ENCODE assay signal across 8 cellular contexts in the genomic region with DNA sequence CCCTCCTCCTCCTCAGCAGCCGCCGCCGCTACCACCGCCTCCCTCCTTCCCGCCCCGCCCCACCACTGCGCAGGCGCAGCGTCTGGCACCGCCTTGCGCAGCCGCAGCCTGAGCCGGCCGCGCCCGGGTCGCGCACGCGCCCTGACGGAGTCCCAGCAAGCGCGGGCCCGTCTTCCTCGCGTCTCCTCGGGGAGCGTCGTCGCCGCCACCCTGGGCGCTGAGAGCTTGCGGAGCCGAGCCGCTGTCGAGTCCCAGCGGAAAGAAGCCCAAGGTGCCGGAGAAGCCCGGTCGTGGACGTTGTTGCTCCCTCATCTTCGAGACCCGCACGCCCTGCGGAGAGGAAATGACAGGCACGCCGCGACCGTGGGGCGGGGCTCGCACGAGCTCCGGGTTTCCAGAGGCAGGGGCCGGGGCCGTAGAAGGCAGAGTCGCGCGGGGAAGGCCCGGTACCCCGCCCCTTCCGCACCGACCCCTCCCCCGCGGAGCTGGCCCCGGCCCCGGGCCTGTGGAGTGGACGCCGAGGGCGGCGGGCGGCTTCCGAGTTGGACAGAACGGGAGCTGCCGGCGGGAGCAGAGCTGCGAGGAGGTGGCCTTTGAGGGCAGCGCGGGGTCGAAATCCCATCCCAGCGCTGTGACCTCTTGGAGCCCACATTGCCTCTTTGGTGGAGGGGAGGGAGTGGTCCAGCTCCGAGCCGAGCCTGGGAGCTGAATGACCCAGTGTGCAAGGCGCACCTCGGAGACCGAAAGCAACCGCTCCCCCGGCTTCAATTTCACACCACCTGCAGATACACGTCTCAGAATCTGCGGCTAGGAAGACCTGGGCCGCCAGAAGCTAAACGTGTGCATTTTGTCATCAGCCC. TPM values are rescaled to one million over a fixed set of nuclear protein-coding genes. Genes with fewer than 3 reads are reported as not detected.
DNase-seq lines count a peak whose midpoint lies in the region; ATAC-seq, FAIRE-seq and TF ChIP-seq lines count a peak whose summit lies in the region.

No MANE protein-coding gene starts in this region.

- no peaks in the 10 kb centered on the region for H3K9me3 ChIP-seq in small intestine (ENCODE audit: control insufficient read depth, low read depth)

- no peaks in the 10 kb centered on the region for H3K27me3 ChIP-seq in small intestine (ENCODE audit: control insufficient read depth in 2 of 2, insufficient read depth in 2 of 2, low read length in 2 of 2)

- CTCF ChIA-PET in AG04449 (lab: Yijun Ruan, JAX) = no interaction called here

- ATAC-seq in GM18909 (IDR thresholded peaks at IDR 0.05; ENCODE audit: poor library complexity, unreplicated experiment) = peak; percentile 47
- ATAC-seq in HG03139 (IDR thresholded peaks at IDR 0.05; ENCODE audit: unreplicated experiment) = peak; percentile 39

- in situ Hi-C loops in T47D (cut with HindIII; ENCODE audit: low pct_unique_long_range_greater_than_20kb, low sequenced_read_pairs) = no loop called here

- peak overlapping the region; percentile 90 for H3K4me3 ChIP-seq in AG04449 (ENCODE audit: low read depth, low read length)
- peak overlapping the region; percentile 82 to 87 for H3K4me3 ChIP-seq in small intestine (ENCODE audit: low read depth in 1 of 2, low read length in 2 of 2)

- TF ChIP-seq CTCF in AG04449 (IDR thresholded peaks at IDR 0.05; ENCODE audit: insufficient read depth, low read length, missing control alignments) (no peak), VCaP (conservative IDR thresholded peaks at IDR 0.05) (no peak)

- no peak for FAIRE-seq in small intestine (lab: Jason Lieb, UNC)

- H3K27ac ChIP-seq in VCaP = peak overlapping the region; percentile 95
- H3K27ac ChIP-seq in small intestine (ENCODE audit: low read depth in 1 of 2, low read length in 1 of 2) = peak overlapping the region; percentile 93 to 99

- 0% methylated on average over 76 to 91 of the region's 91 CpGs for WGBS in small intestine, 3 donors

- no peaks in the 10 kb centered on the region for H3K36me3 ChIP-seq in small intestine (ENCODE audit: control insufficient read depth in 2 of 2, insufficient read depth in 2 of 2, low read length in 2 of 2)

- POLR2A ChIA-PET in AG04449 (lab: Yijun Ruan, JAX) = interaction anchor here (1.2 to 3.1 kb wide), 4 partner anchors 9 to 174 kb away, joined by 3 to 16 read pairs (median 12); a partner anchor contains a TSS

- DNase-seq in AG04449 (ENCODE audit: low read depth, low spot score) (peak; percentile 40), NCI-H2196 treated with DMSO at 0.1 percent for 48 hours (lab: John Stamatoyannopoulos, UW; ENCODE audit: unreplicated experiment) (peak; percentile 93), T47D (ENCODE audit: low read depth in 1 of 2, low spot score in 1 of 2) (peak; percentile 97 to 100), iPS-NIHi7 (ENCODE audit: extremely low spot score) (peak; percentile 98), small intestine (peak; percentile 95)

- peaks cover 7 to 23% of the 10 kb centered on the region in 2 donors for H3K4me1 ChIP-seq in small intestine (ENCODE audit: control insufficient read depth in 2 of 2, insufficient read depth in 1 of 2, low read depth in 1 of 2, low read length in 1 of 2)

RNA-seq across cellular contexts. Expression of a gene that starts 0.5 kb away (rescaled TPM):
- 10 to 100 TPM; 21.5 to 31.9 (median 22.7) TPM for polyA plus RNA-seq in small intestine

Comparison
In these comparisons a context has a peak if more than half of its experiments do, and no peak if none do; other contexts are left out.
1. Peak in every context shown above with its lines: DNase-seq, ATAC-seq, H3K4me3 ChIP-seq and H3K27ac ChIP-seq.
2. DNase-seq: peak in every context shown above with its lines; median percentile 98 in T47D; 98 in iPS-NIHi7; 95 in small intestine; 93 in NCI-H2196 treated with DMSO at 0.1 percent for 48 hours; 40 in AG04449.